Comparison of ENCODE assay signal across 8 cellular contexts in the genomic region with DNA sequence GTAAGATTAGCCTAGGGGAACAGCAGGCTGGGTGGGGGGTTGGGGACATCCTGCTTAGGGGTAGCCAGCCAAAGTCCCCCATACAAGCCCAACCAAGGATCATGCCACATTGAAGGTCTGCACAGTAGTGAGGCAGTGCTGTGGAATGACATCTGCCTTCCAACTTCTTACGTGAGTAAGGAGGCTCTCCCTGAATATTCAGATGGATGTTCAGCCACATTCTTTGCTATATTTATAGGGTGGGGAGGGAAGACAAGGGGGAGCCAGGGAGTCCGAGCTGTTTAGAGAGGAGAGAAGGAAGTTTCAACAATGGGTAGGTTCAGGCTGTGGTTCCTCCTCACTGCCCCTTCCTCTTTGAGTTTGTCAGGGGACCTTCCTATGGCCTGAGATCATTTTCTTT. TPM values are rescaled to one million over a fixed set of nuclear protein-coding genes. Genes with fewer than 3 reads are reported as not detected.
DNase-seq lines count a peak whose midpoint lies in the region; ATAC-seq, FAIRE-seq and TF ChIP-seq lines count a peak whose summit lies in the region.

No MANE protein-coding gene starts in this region.

- TF ChIP-seq CTCF in liver (IDR thresholded peaks at IDR 0.05; ENCODE audit: low read depth, low read length, missing input control) (no peak), HepG2 (CRISPR knock-in tag; IDR thresholded peaks at IDR 0.05) (no peak), left lung (IDR thresholded peaks at IDR 0.05) (no peak)

- H3K4me1 ChIP-seq in liver (ENCODE audit: control insufficient read depth in 4 of 4, insufficient read depth in 4 of 4, low read length in 3 of 4) (peaks cover 4 to 18% (median 6%) of the 10 kb centered on the region in 4 donors), HepG2 (ENCODE audit: insufficient read depth, low read length) (no peaks in the 10 kb centered on the region), adipocyte (ENCODE audit: control insufficient read depth, insufficient read depth, low read length) (peaks cover 22% of the 10 kb centered on the region), left lung (peaks cover 16 to 94% of the 10 kb centered on the region in 2 donors)

- no peak for ATAC-seq in HepG2
- peak; percentile 23 for ATAC-seq in left lung
- no peak for ATAC-seq in HG03097 (IDR thresholded peaks at IDR 0.05; ENCODE audit: low FRiP score, unreplicated experiment)
- no peak for ATAC-seq in GM21381 (IDR thresholded peaks at IDR 0.05; ENCODE audit: unreplicated experiment)

- in situ Hi-C loops in HepG2 (cut with HindIII; ENCODE audit: extremely low pct_ligation_motif_present, low pct_unique_long_range_greater_than_20kb) = no loop called here

- 58% methylated on average over 2 of the region's 2 CpGs for WGBS in liver
- 0% methylated on average over 1 of the region's 2 CpGs for WGBS in HepG2 (ENCODE audit: low lambda C conversion rate)

- TF ChIP-seq RAD21 in liver (IDR thresholded peaks at IDR 0.05) (no peak), HepG2 (CRISPR knock-in tag; IDR thresholded peaks at IDR 0.05) (no peak)

- intact Hi-C loops in HepG2 (cut with micrococcal nuclease; ENCODE audit: unreplicated experiment) (no loop called here), left lung (cut with DNase I) (no loop called here)

- H3K9me3 ChIP-seq in liver (ENCODE audit: control insufficient read depth in 4 of 4, low read length in 3 of 4) = no peaks in the 10 kb centered on the region
- H3K9me3 ChIP-seq in HepG2 (ENCODE audit: low read length) = no peaks in the 10 kb centered on the region
- H3K9me3 ChIP-seq in adipocyte (ENCODE audit: control insufficient read depth, low read length) = no peaks in the 10 kb centered on the region
- no peaks in the 10 kb centered on the region for H3K9me3 ChIP-seq in left lung

- TF ChIP-seq EP300 in HepG2 (IDR thresholded peaks at IDR 0.05; ENCODE audit: low read depth in 2 of 2, low read length in 2 of 2) (no peak), HepG2 (CRISPR knock-in tag; IDR thresholded peaks at IDR 0.05; ENCODE audit: borderline replicate concordance) (no peak)

- no peak overlapping the region for H2AFZ ChIP-seq in HepG2 (ENCODE audit: low read length)

- no peak overlapping the region for H3K4me2 ChIP-seq in HepG2 (ENCODE audit: low read depth, low read length)

- H3K27me3 ChIP-seq in liver (ENCODE audit: control insufficient read depth in 4 of 4, insufficient read depth in 4 of 4, low read length in 3 of 4) = no peaks in the 10 kb centered on the region
- H3K27me3 ChIP-seq in HepG2 (ENCODE audit: control insufficient read depth in 1 of 2, insufficient read depth in 2 of 2, low read length in 2 of 2) = no peaks in the 10 kb centered on the region
- peaks cover 3% of the 10 kb centered on the region for H3K27me3 ChIP-seq in adipocyte (replicated peaks; ENCODE audit: control insufficient read depth, insufficient read depth, low read length)
- no peaks in the 10 kb centered on the region for H3K27me3 ChIP-seq in left lung

- H3K27ac ChIP-seq in liver (ENCODE audit: low read depth in 1 of 2, low read length in 2 of 2) = peak overlapping the region; percentile 43 to 52
- no peak overlapping the region for H3K27ac ChIP-seq in HepG2 (ENCODE audit: extremely low read length, insufficient read depth, low read length)
- peak overlapping the region; percentile 82 to 88 for H3K27ac ChIP-seq in left lung

- H3K36me3 ChIP-seq in liver (ENCODE audit: control insufficient read depth in 4 of 4, insufficient read depth in 3 of 4, low read depth in 1 of 4, low read length in 3 of 4) = no peaks in the 10 kb centered on the region
- H3K36me3 ChIP-seq in HepG2 (replicated peaks in 1 of 2; ENCODE audit: control insufficient read depth in 1 of 2, insufficient read depth in 2 of 2, low read length in 2 of 2) = no peaks in the 10 kb centered on the region
- H3K36me3 ChIP-seq in adipocyte (ENCODE audit: control insufficient read depth, insufficient read depth, low read length, severe bottlenecking) = no peaks in the 10 kb centered on the region
- no peaks in the 10 kb centered on the region for H3K36me3 ChIP-seq in left lung

- DNase-seq in HepG2 (ENCODE audit: low spot score) = no peak
- peak; percentile 56 for DNase-seq in adipocyte (ENCODE audit: low read depth)
- no peak for DNase-seq in left lung
- DNase-seq in NCI-H2171 (lab: John Stamatoyannopoulos, UW) = no peak
- DNase-seq in NCI-H2171 treated with DMSO at 0.1 percent for 48 hours (lab: John Stamatoyannopoulos, UW) = no peak

- no peak for FAIRE-seq in HepG2 (lab: Jason Lieb, UNC)

- POLR2A ChIA-PET in HepG2 (lab: Yijun Ruan, JAX) = no interaction called here

- no peak overlapping the region for H3K4me3 ChIP-seq in liver (ENCODE audit: low read depth in 1 of 3, low read length in 3 of 3)
- H3K4me3 ChIP-seq in HepG2 (replicated peaks in 1 of 3; ENCODE audit: insufficient read depth in 1 of 3, low read depth in 2 of 3, low read length in 3 of 3) = no peak overlapping the region
- H3K4me3 ChIP-seq in adipocyte (ENCODE audit: low read length) = no peak overlapping the region
- no peak overlapping the region for H3K4me3 ChIP-seq in left lung

- BruUV-seq in HepG2 (replicated peaks; lab: Mats Ljungman, UMichigan) = no TSS peak

- H4K20me1 ChIP-seq in HepG2 (ENCODE audit: insufficient read depth, low read length) = no peaks in the 10 kb centered on the region

- CTCF ChIA-PET in HepG2 (lab: Yijun Ruan, JAX; ENCODE audit: low intra/inter-chr PET ratio, low total read pairs) = no interaction called here

- no peak for TF ChIP-seq POLR2A in HepG2 (IDR thresholded peaks at IDR 0.05; ENCODE audit: insufficient read depth in 1 of 2, low read depth in 2 of 2, low read length in 2 of 2)

- H3K79me2 ChIP-seq in HepG2 (ENCODE audit: insufficient read depth, low read length) = no peaks in the 10 kb centered on the region

- no peak overlapping the region for H3K9ac ChIP-seq in liver (ENCODE audit: low read depth in 1 of 2, low read length in 2 of 2)
- H3K9ac ChIP-seq in HepG2 (ENCODE audit: insufficient read depth, low read depth, low read length) = no peak overlapping the region
- no peak overlapping the region for H3K9ac ChIP-seq in adipocyte (ENCODE audit: low read length)

TF ChIP-seq in liver, 16 proteins besides CTCF, POLR2A, EP300 and RAD21:
- no peak for TF ChIP-seq EGR1 (IDR thresholded peaks at IDR 0.05; ENCODE audit: low read depth in 2 of 2)
- no peak for TF ChIP-seq YY1 (IDR thresholded peaks at IDR 0.05)
- no peak for TF ChIP-seq NR2F2 (IDR thresholded peaks at IDR 0.05)
- no peak for TF ChIP-seq FOXA2 (IDR thresholded peaks at IDR 0.05)
- TF ChIP-seq, protein P1, sequence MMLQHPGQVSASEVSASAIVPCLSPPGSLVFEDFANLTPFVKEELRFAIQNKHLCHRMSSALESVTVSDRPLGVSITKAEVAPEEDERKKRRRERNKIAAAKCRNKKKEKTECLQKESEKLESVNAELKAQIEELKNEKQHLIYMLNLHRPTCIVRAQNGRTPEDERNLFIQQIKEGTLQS (IDR thresholded peaks at IDR 0.05) = no peak
- no peak for TF ChIP-seq RXRA (IDR thresholded peaks at IDR 0.05)
- TF ChIP-seq FOXA1 (IDR thresholded peaks at IDR 0.05) = no peak

TF ChIP-seq in HepG2, 621 proteins besides CTCF, POLR2A, EP300 and RAD21:
- TF ChIP-seq SUZ12 (IDR thresholded peaks at IDR 0.05; ENCODE audit: low read depth, low read length) (no peak), ATF1 (CRISPR knock-in tag; IDR thresholded peaks at IDR 0.05) (no peak), ELF3 (CRISPR knock-in tag; IDR thresholded peaks at IDR 0.05) (no peak), ZNF354B (CRISPR knock-in tag; IDR thresholded peaks at IDR 0.05) (no peak)
- TF ChIP-seq, protein P2, sequence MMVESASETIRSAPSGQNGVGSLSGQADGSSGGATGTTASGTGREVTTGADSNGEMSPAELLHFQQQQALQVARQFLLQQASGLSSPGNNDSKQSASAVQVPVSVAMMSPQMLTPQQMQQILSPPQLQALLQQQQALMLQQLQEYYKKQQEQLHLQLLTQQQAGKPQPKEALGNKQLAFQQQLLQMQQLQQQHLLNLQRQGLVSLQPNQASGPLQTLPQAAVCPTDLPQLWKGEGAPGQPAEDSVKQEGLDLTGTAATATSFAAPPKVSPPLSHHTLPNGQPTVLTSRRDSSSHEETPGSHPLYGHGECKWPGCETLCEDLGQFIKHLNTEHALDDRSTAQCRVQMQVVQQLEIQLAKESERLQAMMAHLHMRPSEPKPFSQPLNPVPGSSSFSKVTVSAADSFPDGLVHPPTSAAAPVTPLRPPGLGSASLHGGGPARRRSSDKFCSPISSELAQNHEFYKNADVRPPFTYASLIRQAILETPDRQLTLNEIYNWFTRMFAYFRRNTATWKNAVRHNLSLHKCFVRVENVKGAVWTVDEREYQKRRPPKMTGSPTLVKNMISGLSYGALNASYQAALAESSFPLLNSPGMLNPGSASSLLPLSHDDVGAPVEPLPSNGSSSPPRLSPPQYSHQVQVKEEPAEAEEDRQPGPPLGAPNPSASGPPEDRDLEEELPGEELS (CRISPR knock-in tag; IDR thresholded peaks at IDR 0.05) = no peak

RNA-seq across cellular contexts. Expression of a gene that starts 29.7 kb away (rescaled TPM):
- total RNA-seq in liver = 10 to 100 TPM; 34.6 to 46.5 TPM
- 10 to 100 TPM; 24.3 to 70.0 TPM for polyA plus RNA-seq in liver
- not detected in 2 replicates for total RNA-seq in HepG2 (2016; rRNA removed; fragmentation: Illumina TruSeq; extraction: Trizol)
- total RNA-seq in HepG2 (2016; cell fraction: cytosol; rRNA removed; fragmentation: Illumina TruSeq; extraction: Trizol; ENCODE audit: low read depth) = not detected in 2 replicates
- not detected in 2 replicates for total RNA-seq in HepG2 (2016; cell fraction: insoluble cytoplasmic fraction; rRNA removed; fragmentation: Illumina TruSeq; extraction: Trizol)
- total RNA-seq in HepG2 (2016; cell fraction: membrane; rRNA removed; fragmentation: Illumina TruSeq; extraction: Trizol) = not detected in 2 replicates
- total RNA-seq in HepG2 (2016; cell fraction: nucleus; rRNA removed; fragmentation: Illumina TruSeq; extraction: Trizol) = 0.09 TPM in 1 of 2 replicates, not detected in the other
- 0.15 and 0.40 TPM in 2 replicates for polyA plus RNA-seq in HepG2 (2011; rRNA removed)
- 0.12 and 0.19 TPM in 2 replicates for polyA plus RNA-seq in HepG2 (2011; cell fraction: cytosol; rRNA removed)
- 0.06 and 0.29 TPM in 2 replicates for polyA plus RNA-seq in HepG2 (2011; cell fraction: nucleus; rRNA removed)
- 0.09 TPM in 1 of 2 replicates, not detected in the other for polyA plus RNA-seq in HepG2 (2012)
- polyA plus RNA-seq in HepG2 (2016; cell fraction: cytosol; fragmentation: Illumina TruSeq; extraction: Trizol; ENCODE audit: low read depth) = not detected in 2 replicates
- 0.05 TPM in 1 of 2 replicates, not detected in the other for polyA plus RNA-seq in HepG2 (2016; cell fraction: insoluble cytoplasmic fraction; fragmentation: Illumina TruSeq; extraction: Trizol; ENCODE audit: low read depth)
- not detected in 2 replicates for polyA plus RNA-seq in HepG2 (2016; cell fraction: membrane; fragmentation: Illumina TruSeq; extraction: Trizol; ENCODE audit: low read depth)
- polyA plus RNA-seq in HepG2 (2016; cell fraction: nucleus; fragmentation: Illumina TruSeq; extraction: Trizol; ENCODE audit: insufficient read depth, low read depth) = not detected in 2 replicates
- polyA minus RNA-seq in HepG2 (2011; rRNA and poly(A)+ RNA removed; ENCODE audit: low replicate concordance) = 0.94 and 357 TPM in 2 replicates
- 0.59 and 0.70 TPM in 2 replicates for polyA minus RNA-seq in HepG2 (2011; cell fraction: cytosol; rRNA and poly(A)+ RNA removed)
- polyA minus RNA-seq in HepG2 (2011; cell fraction: nucleus; rRNA and poly(A)+ RNA removed) = 0.37 and 0.52 TPM in 2 replicates
- total RNA-seq in left lung = 100 to 1,000 TPM; 503 to 543 TPM

Comparison
In these comparisons a context has a peak if more than half of its experiments do, and no peak if none do; other contexts are left out.
1. RNA of a gene that starts 29.7 kb away (total RNA-seq): 503 to 543 TPM in left lung and 34.6 to 46.5 TPM in liver; 0.09 TPM in HepG2; every median in the first group is over 10 times any median in the second.